ENCODE assay signal across 1 cellular context in genomic region chr7:87345166-87345927, GRCh38.
TF ChIP-seq lines count a peak whose summit lies in the region.

Gene CROT (plus strand): TSS chr7:87345664. CDS start chr7:87349069, 3,405 bp downstream.

TF ChIP-seq in A549, 52 proteins besides CTCF, POLR2A, EP300 and RAD21 (continued from another document):
- TF ChIP-seq ELK1 (IDR thresholded peaks at IDR 0.05; ENCODE audit: low read depth, low read length) (no peak), HES2 (IDR thresholded peaks at IDR 0.05) (no peak), ZNF302 (CRISPR knock-in tag; IDR thresholded peaks at IDR 0.05) (no peak), MAX (IDR thresholded peaks at IDR 0.05) (peak; percentile 46; the same call in 1 of the 2 replicates), ATOH8 (CRISPR knock-in tag; IDR thresholded peaks at IDR 0.05; ENCODE audit: low read depth) (no peak), ESRRA (IDR thresholded peaks at IDR 0.05; ENCODE audit: borderline replicate concordance, low read length) (no peak)
